11 cellular contexts compared by ENCODE assay signal in the genomic region with DNA sequence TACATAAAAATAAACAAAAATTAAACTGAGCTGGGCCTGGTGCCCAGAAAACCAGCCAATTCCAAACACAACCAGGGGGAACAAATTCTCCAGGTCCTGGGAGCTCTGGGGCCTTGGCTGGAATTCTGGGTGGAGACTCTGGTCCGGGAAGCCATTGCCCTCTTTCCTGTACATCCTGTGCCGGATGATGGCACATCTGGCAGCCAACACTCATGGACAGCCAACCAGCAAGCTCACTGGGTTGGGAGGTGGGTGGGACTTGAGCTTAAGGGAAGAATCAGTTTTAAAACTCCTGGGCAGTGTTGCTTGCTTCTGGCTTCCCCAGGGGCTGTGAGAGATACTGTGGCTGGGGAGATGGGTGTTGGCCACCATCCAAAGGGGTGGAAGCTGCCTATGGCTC. TPM values are rescaled to one million over a fixed set of nuclear protein-coding genes. Genes with fewer than 3 reads are reported as not detected.
DNase-seq lines count a peak whose midpoint lies in the region; ATAC-seq, FAIRE-seq and TF ChIP-seq lines count a peak whose summit lies in the region.
"Had no signal": no experiment of that assay in that cellular context is flagged by ENCODE, and none has a peak within 500 bp of the region (broad histone marks: within the 10 kb centered on the region; RNA-seq: fewer than 3 reads in every experiment).

No MANE protein-coding gene starts in this region.

- WGBS in K562 (ENCODE audit: insufficient coverage, low coverage, missing lambda C conversion rate) = 17% methylated on average over 2 of the region's 2 CpGs
- 40% methylated on average over 2 of the region's 2 CpGs for WGBS in hepatocyte (ENCODE audit: low lambda C conversion rate, missing lambda C conversion rate)
- 16% methylated on average over 2 of the region's 2 CpGs for WGBS in suprapubic skin

- POLR2A ChIA-PET in K562 (lab: Yijun Ruan, JAX) = interaction anchor here (0.8 to 1.1 kb wide), 4 partner anchors 10 to 135 kb away, joined by 3 to 4 read pairs (median 3); no protein-coding TSS in a partner anchor
- POLR2A ChIA-PET in activated CD4-positive, alpha-beta T cell treated with anti-CD3 and anti-CD28 coated beads, Interleukin-2, amount 10 ng/mL, durations not matched to agents 7 days and 5 days (lab: Charles Lee) = no interaction called here

- no peaks in the 10 kb centered on the region for H3K9me1 ChIP-seq in K562 (ENCODE audit: control insufficient read depth, insufficient read depth, low read length)

- peaks cover 0 to 4% of the 10 kb centered on the region in 2 experiments; a peak in 2 of 5 replicates for H3K4me1 ChIP-seq in K562 (replicated peaks in 1 of 2; ENCODE audit: control insufficient read depth in 2 of 2, insufficient read depth in 2 of 2, low read length in 2 of 2)
- H3K4me1 ChIP-seq in hepatocyte (ENCODE audit: insufficient read depth) = peaks cover 10% of the 10 kb centered on the region
- peaks cover 10% of the 10 kb centered on the region for H3K4me1 ChIP-seq in suprapubic skin

- no peak overlapping the region for H3K9ac ChIP-seq in K562 (ENCODE audit: insufficient read depth in 1 of 2, low read depth in 2 of 2, low read length in 2 of 2)

- FAIRE-seq in HTR-8/SVneo (lab: Jason Lieb, UNC) = peak; percentile 26
- no peak for FAIRE-seq in K562 (lab: Jason Lieb, UNC)
- FAIRE-seq: G401.6 had no signal

- H3K9me3 ChIP-seq in K562 (replicated peaks; ENCODE audit: control insufficient read depth, insufficient read depth, low read depth, low read length) (no peaks in the 10 kb centered on the region), hepatocyte (ENCODE audit: low read depth) (no peaks in the 10 kb centered on the region), suprapubic skin (no peaks in the 10 kb centered on the region)

- no peak for TF ChIP-seq POLR2A in K562 (conservative IDR thresholded peaks at IDR 0.05)
- no peak for TF ChIP-seq POLR2A in suprapubic skin (IDR thresholded peaks at IDR 0.05)

- H3K9me3 Mint-ChIP-seq in activated CD4-positive, alpha-beta T cell treated with anti-CD3 and anti-CD28 coated beads, Interleukin-2, amount 10 ng/mL, durations not matched to agents 7 days and 5 days = no peaks in the 10 kb centered on the region

- no peak for TF ChIP-seq EP300 in K562 (IDR thresholded peaks at IDR 0.05; ENCODE audit: low read length)
- no peak for TF ChIP-seq EP300 in suprapubic skin (IDR thresholded peaks at IDR 0.05)

- H3K4me1 Mint-ChIP-seq in activated CD4-positive, alpha-beta T cell treated with anti-CD3 and anti-CD28 coated beads, Interleukin-2, amount 10 ng/mL, durations not matched to agents 7 days and 5 days = no peaks in the 10 kb centered on the region

- H3K27ac ChIP-seq in K562 (ENCODE audit: extremely low read depth, low read depth, low read length) (no peak overlapping the region), hepatocyte (peak overlapping the region; percentile 89), suprapubic skin (peak overlapping the region; percentile 81)

- in situ Hi-C loops in K562 (cut with MboI) = no loop called here

- ATAC-seq in K562 = peak; percentile 31; the same call in 2 of the 3 replicates
- no peak for ATAC-seq in HG03432 (IDR thresholded peaks at IDR 0.05; ENCODE audit: unreplicated experiment)

- no peak for TF ChIP-seq RAD21 in K562 (CRISPR knock-in tag; conservative IDR thresholded peaks at IDR 0.05 in 1 of 2, IDR thresholded peaks at IDR 0.05 in 1 of 2)

- H2AFZ ChIP-seq in K562 (ENCODE audit: low read depth, low read length) (no peak overlapping the region), hepatocyte (no peak overlapping the region)

- no TSS peak for BruUV-seq in K562 (replicated peaks; lab: Mats Ljungman, UMichigan)

- H3K79me2 ChIP-seq in K562 (ENCODE audit: control insufficient read depth, insufficient read depth, low read length) = no peaks in the 10 kb centered on the region
- H3K79me2 ChIP-seq in hepatocyte = no peaks in the 10 kb centered on the region

- 0 out of 2 replicates have a peak, but pooled peaks cover 7% of the 10 kb centered on the region for H4K20me1 ChIP-seq in K562 (replicated peaks; ENCODE audit: control insufficient read depth, insufficient read depth, low read length)
- no peaks in the 10 kb centered on the region for H4K20me1 ChIP-seq in hepatocyte (ENCODE audit: insufficient read depth, poor library complexity, severe bottlenecking)

- DNase-seq in HTR-8/SVneo (ENCODE audit: insufficient read length, low spot score) (no peak), K562 (ENCODE audit: extremely low read depth in 1 of 4, low spot score in 3 of 4) (no peak), hepatocyte (ENCODE audit: low spot score) (peak; percentile 66), suprapubic skin (ENCODE audit: low spot score in 2 of 2) (no peak)
- DNase-seq in activated naive CD4-positive, alpha-beta T cell (lab: John Stamatoyannopoulos, UW) = no peak
- no peak for DNase-seq in stimulated activated naive CD4-positive, alpha-beta T cell treated with Interleukin-2 at 50 U/mL for 16 hours (lab: John Stamatoyannopoulos, UW)
- DNase-seq in activated CD4-positive, alpha-beta T cell treated with anti-CD3 and anti-CD28 coated beads, Interleukin-2, amount 10 ng/mL, durations not matched to agents 7 days and 5 days = no peak
- DNase-seq: NCI-H1048; stimulated activated CD4-positive, alpha-beta T cell treated with anti-CD3 and anti-CD28 coated beads, Interleukin-4, amount 100 ng/mL, for 24 hours had no signal

- no peak overlapping the region for H3K4me3 Mint-ChIP-seq in activated CD4-positive, alpha-beta T cell treated with anti-CD3 and anti-CD28 coated beads, Interleukin-2, amount 10 ng/mL, durations not matched to agents 7 days and 5 days

- H3K4me2 ChIP-seq in K562 (ENCODE audit: insufficient read depth, low read length) = no peak overlapping the region
- peak overlapping the region; percentile 7 for H3K4me2 ChIP-seq in hepatocyte

- H3K36me3 ChIP-seq in K562 (ENCODE audit: control insufficient read depth, insufficient read depth, low read length) (no peaks in the 10 kb centered on the region), hepatocyte (replicated peaks; ENCODE audit: insufficient read depth, low read depth) (no peaks in the 10 kb centered on the region), suprapubic skin (no peaks in the 10 kb centered on the region)

- no peaks in the 10 kb centered on the region for H3K36me3 Mint-ChIP-seq in activated CD4-positive, alpha-beta T cell treated with anti-CD3 and anti-CD28 coated beads, Interleukin-2, amount 10 ng/mL, durations not matched to agents 7 days and 5 days (ENCODE audit: low read depth)

- no peak overlapping the region for H3K27ac Mint-ChIP-seq in activated CD4-positive, alpha-beta T cell treated with anti-CD3 and anti-CD28 coated beads, Interleukin-2, amount 10 ng/mL, durations not matched to agents 7 days and 5 days

- no peak for TF ChIP-seq CTCF in K562 (IDR thresholded peaks at IDR 0.05 in 2 of 3, conservative IDR thresholded peaks at IDR 0.05 in 1 of 3; ENCODE audit: insufficient read depth in 2 of 3, low read depth in 1 of 3, low read length in 3 of 3)
- no peak for TF ChIP-seq CTCF in hepatocyte (IDR thresholded peaks at IDR 0.05; ENCODE audit: poor library complexity)
- no peak for TF ChIP-seq CTCF in suprapubic skin (IDR thresholded peaks at IDR 0.05)

- H3K4me3 ChIP-seq in K562 = no peak overlapping the region
- no peak overlapping the region for H3K4me3 ChIP-seq in hepatocyte
- no peak overlapping the region for H3K4me3 ChIP-seq in suprapubic skin

- no peaks in the 10 kb centered on the region for H3K9me2 ChIP-seq in hepatocyte (replicated peaks; ENCODE audit: insufficient read depth)

- H3K27me3 ChIP-seq in K562 (ENCODE audit: control insufficient read depth in 2 of 2, insufficient read depth in 2 of 2, low read length in 2 of 2) (peaks cover 11 to 22% of the 10 kb centered on the region in 2 experiments; a peak in 4 of 5 replicates), hepatocyte (peaks cover 8% of the 10 kb centered on the region), suprapubic skin (peaks cover 8% of the 10 kb centered on the region)

- H3K27me3 Mint-ChIP-seq in activated CD4-positive, alpha-beta T cell treated with anti-CD3 and anti-CD28 coated beads, Interleukin-2, amount 10 ng/mL, durations not matched to agents 7 days and 5 days = peaks cover 20% of the 10 kb centered on the region

- CTCF ChIA-PET in K562 (lab: Yijun Ruan, JAX; ENCODE audit: low intra/inter-chr PET ratio) = no interaction called here
- CTCF ChIA-PET in activated CD4-positive, alpha-beta T cell treated with anti-CD3 and anti-CD28 coated beads, Interleukin-2, amount 10 ng/mL, durations not matched to agents 7 days and 5 days (lab: Charles Lee) = interaction anchor here (0.9 to 1.4 kb wide), 3 partner anchors 11 to 130 kb away, joined by 3 to 4 read pairs (median 4); no protein-coding TSS in a partner anchor

- intact Hi-C loops in K562 (cut with micrococcal nuclease) = no loop called here

TF ChIP-seq in K562, 482 proteins besides CTCF, POLR2A, EP300 and RAD21 (continues in another document):
- peak; percentile 59; the same call in 1 of the 2 replicates for TF ChIP-seq ZNF584 (CRISPR knock-in tag; IDR thresholded peaks at IDR 0.05; ENCODE audit: low read depth)
- TF ChIP-seq ZNF778 (CRISPR knock-in tag; IDR thresholded peaks at IDR 0.05) = no peak
- TF ChIP-seq POLR2H (tag; IDR thresholded peaks at IDR 0.05; ENCODE audit: low read depth) = no peak
- no peak for TF ChIP-seq TBL1XR1 (IDR thresholded peaks at IDR 0.05; ENCODE audit: low read length in 2 of 2)

RNA-seq across cellular contexts. Expression of a gene that starts 56.1 kb away (rescaled TPM):
- 3.9 and 10.2 TPM in 2 replicates for total RNA-seq in K562 (2011; cell fraction: chromatin; rRNA removed; ENCODE audit: low replicate concordance)
- total RNA-seq in K562 (2011; cell fraction: nucleolus; rRNA removed) = 12.1 and 13.5 TPM in 2 replicates
- 6.8 and 8.7 TPM in 2 replicates for total RNA-seq in K562 (2011; cell fraction: nucleoplasm; rRNA removed)
- total RNA-seq in K562 (2014; rRNA removed) (3.3 and 3.6 TPM in 2 replicates), K562 (2014; rRNA removed; fragmentation: Illumina TruSeq; extraction: Trizol) (0.77 and 1.1 TPM in 2 replicates), K562 (2015; rRNA removed; fragmentation: Illumina TruSeq; extraction: Trizol) (0.80 and 1.1 TPM in 2 replicates), K562 (2021) (3.2 and 3.6 TPM in 2 replicates), hepatocyte (10.5 and 10.8 TPM in 2 replicates), suprapubic skin (100 to 1,000 TPM in 1 of 4 donors, 10 to 100 TPM in 3; 76.2 to 122 (median 89.5) TPM)
- polyA plus RNA-seq in K562 (2011; rRNA removed) (1.1 and 2.3 TPM in 2 replicates), K562 (2014; fragmentation: Illumina TruSeq; extraction: Trizol) (2.2 and 2.3 TPM in 2 replicates), K562 (2014; fragmentation: Nextera tagmentation; extraction: Ambion mirVana) (under 1 TPM in 1 of 2 experiments, not detected in 1; 0.11 TPM), K562 (2014; rRNA removed) (1.4 and 1.6 TPM in 2 replicates), hepatocyte (6.2 and 8.6 TPM in 2 replicates)
- 1.9 and 4.1 TPM in 2 replicates for polyA plus RNA-seq in K562 (2011; cell fraction: cytosol; rRNA removed)
- 0.95 and 3.6 TPM in 2 replicates for polyA plus RNA-seq in K562 (2011; cell fraction: nucleus; rRNA removed)
- polyA plus RNA-seq in K562 (2012) = 1.5 and 1.6 TPM in 2 replicates
- polyA minus RNA-seq in K562 (2011; rRNA and poly(A)+ RNA removed) = 2.4 and 11.1 TPM in 2 replicates
- 2.3 and 6.8 TPM in 2 replicates for polyA minus RNA-seq in K562 (2011; cell fraction: cytosol; rRNA and poly(A)+ RNA removed)
- 1.6 and 2.2 TPM in 2 replicates for polyA minus RNA-seq in K562 (2011; cell fraction: nucleus; rRNA and poly(A)+ RNA removed)
- not detected for total RNA-seq in activated CD4-positive, alpha-beta T cell treated with anti-CD3 and anti-CD28 coated beads, Interleukin-2, amount 10 ng/mL, durations not matched to agents 7 days and 5 days
